ENCODE assay signal across 1 cellular context in the genomic region with DNA sequence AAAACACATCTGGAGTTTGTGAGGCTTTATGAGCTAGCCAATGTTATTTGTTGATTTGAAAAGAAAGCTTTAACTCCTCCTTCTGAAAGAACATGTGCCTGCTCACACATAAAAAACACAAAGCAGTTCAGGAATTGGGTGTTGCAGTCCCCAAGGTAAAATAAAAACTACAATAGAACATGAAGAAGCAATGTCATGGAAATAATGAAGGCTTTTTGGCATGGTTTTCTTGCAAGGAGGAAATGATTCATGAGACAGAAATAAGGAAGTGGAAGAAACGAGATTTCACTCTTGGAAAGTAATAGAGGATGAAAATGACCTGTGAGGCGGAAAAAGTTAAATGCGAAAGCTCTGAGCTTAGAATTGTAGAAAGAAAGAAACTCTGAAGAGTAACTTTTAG.
TF ChIP-seq lines count a peak whose summit lies in the region.

No MANE protein-coding gene starts in this region.

TF ChIP-seq in SK-N-SH treated with all-trans-retinoic acid at 6 μM for 48 hours, 23 proteins besides CTCF, POLR2A, EP300 and RAD21 (continued from another document):
- no peak for TF ChIP-seq CSRNP3 (CRISPR knock-in tag; IDR thresholded peaks at IDR 0.05)
- TF ChIP-seq ZC3H10 (CRISPR knock-in tag; IDR thresholded peaks at IDR 0.05) = no peak
- TF ChIP-seq ZNF70 (CRISPR knock-in tag; IDR thresholded peaks at IDR 0.05) = no peak
- no peak for TF ChIP-seq ZFP3 (CRISPR knock-in tag; IDR thresholded peaks at IDR 0.05)
- TF ChIP-seq ZNF565 (CRISPR knock-in tag; conservative IDR thresholded peaks at IDR 0.05; ENCODE audit: low read depth) = no peak
- no peak for TF ChIP-seq CSDC2 (CRISPR knock-in tag; IDR thresholded peaks at IDR 0.05)
- no peak for TF ChIP-seq ZNF8 (CRISPR knock-in tag; IDR thresholded peaks at IDR 0.05)
- TF ChIP-seq, protein P1, sequence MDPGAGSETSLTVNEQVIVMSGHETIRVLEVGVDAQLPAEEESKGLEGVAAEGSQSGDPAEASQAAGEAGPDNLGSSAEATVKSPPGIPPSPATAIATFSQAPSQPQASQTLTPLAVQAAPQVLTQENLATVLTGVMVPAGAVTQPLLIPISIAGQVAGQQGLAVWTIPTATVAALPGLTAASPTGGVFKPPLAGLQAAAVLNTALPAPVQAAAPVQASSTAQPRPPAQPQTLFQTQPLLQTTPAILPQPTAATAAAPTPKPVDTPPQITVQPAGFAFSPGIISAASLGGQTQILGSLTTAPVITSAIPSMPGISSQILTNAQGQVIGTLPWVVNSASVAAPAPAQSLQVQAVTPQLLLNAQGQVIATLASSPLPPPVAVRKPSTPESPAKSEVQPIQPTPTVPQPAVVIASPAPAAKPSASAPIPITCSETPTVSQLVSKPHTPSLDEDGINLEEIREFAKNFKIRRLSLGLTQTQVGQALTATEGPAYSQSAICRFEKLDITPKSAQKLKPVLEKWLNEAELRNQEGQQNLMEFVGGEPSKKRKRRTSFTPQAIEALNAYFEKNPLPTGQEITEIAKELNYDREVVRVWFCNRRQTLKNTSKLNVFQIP (CRISPR knock-in tag; IDR thresholded peaks at IDR 0.05; ENCODE audit: borderline replicate concordance, low read depth) = no peak
